ENCODE assay signal across 23 cellular contexts in the genomic region with DNA sequence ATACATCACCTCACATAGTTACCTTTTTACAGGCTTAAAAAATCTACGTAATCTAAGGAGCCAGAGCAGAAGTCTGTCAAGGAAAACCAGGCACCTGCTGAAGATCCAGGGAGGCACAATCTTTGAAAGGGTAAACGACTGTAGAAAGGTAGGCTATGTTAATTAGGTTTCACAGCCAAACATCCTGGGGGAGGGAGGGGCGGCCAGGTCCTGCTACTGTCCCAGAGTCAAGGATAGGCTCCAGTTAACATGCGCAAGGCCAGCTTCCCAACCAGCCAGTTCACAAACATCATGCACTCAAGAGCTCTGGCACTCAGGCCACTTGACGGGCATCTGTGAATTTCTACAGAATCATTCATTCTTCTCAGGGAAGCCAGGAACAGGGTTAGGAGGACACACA. TPM values are rescaled to one million over a fixed set of nuclear protein-coding genes. Genes with fewer than 3 reads are reported as not detected.
DNase-seq lines count a peak whose midpoint lies in the region; ATAC-seq and TF ChIP-seq lines count a peak whose summit lies in the region.
"Had no signal": no experiment of that assay in that cellular context is flagged by ENCODE, and none has a peak within 500 bp of the region (broad histone marks: within the 10 kb centered on the region; RNA-seq: fewer than 3 reads in every experiment).

No MANE protein-coding gene starts in this region.

- no peak overlapping the region for H3K4me3 Mint-ChIP-seq in activated naive CD8-positive, alpha-beta T cell
- no peak overlapping the region for H3K4me3 Mint-ChIP-seq in activated naive CD8-positive, alpha-beta T cell treated with anti-CD3 and anti-CD28 coated beads, Interleukin-2, amount 50 U/mL, for 24 hours
- no peak overlapping the region for H3K4me3 Mint-ChIP-seq in T-cell
- H3K4me3 Mint-ChIP-seq in mesothelial cell of epicardium = no peak overlapping the region
- H3K4me3 Mint-ChIP-seq: CD4-positive, alpha-beta memory T cell had no signal

- peak overlapping the region; percentile 64 for H3K27ac Mint-ChIP-seq in activated naive CD8-positive, alpha-beta T cell
- H3K27ac Mint-ChIP-seq in activated naive CD8-positive, alpha-beta T cell treated with anti-CD3 and anti-CD28 coated beads, Interleukin-2, amount 50 U/mL, for 24 hours = no peak overlapping the region
- peak overlapping the region; percentile 49 to 55 for H3K27ac Mint-ChIP-seq in T-cell
- no peak overlapping the region for H3K27ac Mint-ChIP-seq in mesothelial cell of epicardium

- H3K9me3 Mint-ChIP-seq in activated naive CD8-positive, alpha-beta T cell (ENCODE audit: low read depth) = no peaks in the 10 kb centered on the region
- H3K9me3 Mint-ChIP-seq in activated naive CD8-positive, alpha-beta T cell treated with anti-CD3 and anti-CD28 coated beads, Interleukin-2, amount 50 U/mL, for 24 hours = no peaks in the 10 kb centered on the region
- no peaks in the 10 kb centered on the region for H3K9me3 Mint-ChIP-seq in T-cell
- no peaks in the 10 kb centered on the region for H3K9me3 Mint-ChIP-seq in mesothelial cell of epicardium
- H3K9me3 Mint-ChIP-seq: CD4-positive, alpha-beta memory T cell had no signal

- H3K4me3 ChIP-seq in thymus (ENCODE audit: low read length) (no peak overlapping the region), MM.1S (ENCODE audit: low read length) (no peak overlapping the region)
- H3K4me3 ChIP-seq: BLaER1 treated with 17β-estradiol and CSF1 and Interleukin-3, amounts not matched to agents 10 nM and 100 nM; GM12878 had no signal

- H3K4me1 Mint-ChIP-seq in activated naive CD8-positive, alpha-beta T cell (ENCODE audit: low read depth) = peaks cover 60% of the 10 kb centered on the region
- peaks cover 51% of the 10 kb centered on the region for H3K4me1 Mint-ChIP-seq in activated naive CD8-positive, alpha-beta T cell treated with anti-CD3 and anti-CD28 coated beads, Interleukin-2, amount 50 U/mL, for 24 hours
- peaks cover 55 to 64% (median 63%) of the 10 kb centered on the region in 3 donors for H3K4me1 Mint-ChIP-seq in T-cell
- no peaks in the 10 kb centered on the region for H3K4me1 Mint-ChIP-seq in mesothelial cell of epicardium

- CTCF ChIA-PET in T-cell (lab: Charles Lee) = interaction anchor here (0.7 to 1.1 kb wide), 2 partner anchors 21 to 1495 kb away, joined by 3 read pairs; no protein-coding TSS in a partner anchor

- no peak overlapping the region for H3K9ac ChIP-seq in MM.1S (ENCODE audit: low read length)
- H3K9ac ChIP-seq: BLaER1 treated with 17β-estradiol and CSF1 and Interleukin-3, amounts not matched to agents 10 nM and 100 nM; SK-N-SH had no signal

- H3K27ac ChIP-seq in thymus (ENCODE audit: low read depth) = peak overlapping the region; percentile 1
- H3K27ac ChIP-seq in MM.1S (ENCODE audit: low read length) = no peak overlapping the region
- H3K27ac ChIP-seq: BLaER1 treated with 17β-estradiol and CSF1 and Interleukin-3, amounts not matched to agents 10 nM and 100 nM had no signal

- no peak overlapping the region for H2AFZ ChIP-seq in MM.1S (ENCODE audit: low read length)

- no peaks in the 10 kb centered on the region for H4K20me1 ChIP-seq in MM.1S (ENCODE audit: insufficient read depth, low read length)

- H3K4me2 ChIP-seq in MM.1S (ENCODE audit: low read depth, low read length) = no peak overlapping the region
- H3K4me2 ChIP-seq: BLaER1 treated with 17β-estradiol and CSF1 and Interleukin-3, amounts not matched to agents 10 nM and 100 nM; SK-N-SH had no signal

- 90% methylated on average over 5 of the region's 5 CpGs for WGBS in thymus

- no peaks in the 10 kb centered on the region; the same call in 1 of the 2 replicates for H3K79me2 ChIP-seq in MM.1S (ENCODE audit: low read length)

- no peak for TF ChIP-seq CTCF in mesothelial cell of epicardium (IDR thresholded peaks at IDR 0.05; ENCODE audit: unreplicated experiment)
- no peak for TF ChIP-seq CTCF in MM.1S (IDR thresholded peaks at IDR 0.05; ENCODE audit: low read length)

- no peaks in the 10 kb centered on the region for H3K27me3 Mint-ChIP-seq in activated naive CD8-positive, alpha-beta T cell
- no peaks in the 10 kb centered on the region for H3K27me3 Mint-ChIP-seq in activated naive CD8-positive, alpha-beta T cell treated with anti-CD3 and anti-CD28 coated beads, Interleukin-2, amount 50 U/mL, for 24 hours
- no peaks in the 10 kb centered on the region for H3K27me3 Mint-ChIP-seq in T-cell
- H3K27me3 Mint-ChIP-seq in mesothelial cell of epicardium (ENCODE audit: low read depth) = no peaks in the 10 kb centered on the region
- H3K27me3 Mint-ChIP-seq: CD4-positive, alpha-beta memory T cell had no signal

- POLR2A ChIA-PET in T-cell (lab: Charles Lee) = interaction anchor here (0.6 kb wide), 2 partner anchors 10 to 74 kb away, joined by 3 to 4 read pairs; no protein-coding TSS in a partner anchor

- no peak for ATAC-seq in activated naive CD8-positive, alpha-beta T cell treated with anti-CD3 and anti-CD28 coated beads, Interleukin-2, amount 50 U/mL, for 24 hours
- ATAC-seq in T-cell (replicated peaks in 1 of 4) = no peak
- ATAC-seq: GM12878, HepG2 had no signal

- H3K36me3 ChIP-seq in thymus (ENCODE audit: control insufficient read depth, insufficient read depth) (peaks cover 11% of the 10 kb centered on the region), MM.1S (replicated peaks; ENCODE audit: insufficient read depth, low read length) (no peaks in the 10 kb centered on the region)

- H3K27me3 ChIP-seq in thymus (ENCODE audit: control insufficient read depth, insufficient read depth) (no peaks in the 10 kb centered on the region), MM.1S (replicated peaks; ENCODE audit: insufficient read depth, low read length) (no peaks in the 10 kb centered on the region)
- H3K27me3 ChIP-seq: BLaER1 treated with 17β-estradiol and CSF1 and Interleukin-3, amounts not matched to agents 10 nM and 100 nM had no signal

- H3K9me3 ChIP-seq in thymus (ENCODE audit: control insufficient read depth) (no peaks in the 10 kb centered on the region), MM.1S (replicated peaks; ENCODE audit: insufficient read depth, low read length) (no peaks in the 10 kb centered on the region)
- H3K9me3 ChIP-seq: Caco-2, SK-N-SH had no signal

- H3K4me1 ChIP-seq in thymus (ENCODE audit: control insufficient read depth, insufficient read depth, low read length) = peaks cover 13% of the 10 kb centered on the region
- no peaks in the 10 kb centered on the region for H3K4me1 ChIP-seq in MM.1S (ENCODE audit: low read length)

- peaks cover 17% of the 10 kb centered on the region for H3K36me3 Mint-ChIP-seq in activated naive CD8-positive, alpha-beta T cell
- H3K36me3 Mint-ChIP-seq in activated naive CD8-positive, alpha-beta T cell treated with anti-CD3 and anti-CD28 coated beads, Interleukin-2, amount 50 U/mL, for 24 hours (ENCODE audit: low read depth) = peaks cover 29% of the 10 kb centered on the region
- H3K36me3 Mint-ChIP-seq in T-cell (peaks cover 37% of the 10 kb centered on the region), mesothelial cell of epicardium (peaks cover 5% of the 10 kb centered on the region)

- no peaks in the 10 kb centered on the region for H3K9me2 ChIP-seq in MM.1S (replicated peaks; ENCODE audit: insufficient read depth, low read length)
- H3K9me2 ChIP-seq: SK-N-SH had no signal

- DNase-seq in activated naive CD8-positive, alpha-beta T cell treated with anti-CD3 and anti-CD28 coated beads, Interleukin-2, amount 50 U/mL, for 24 hours = no peak
- no peak for DNase-seq in T-cell
- peak; percentile 34 for DNase-seq in iPS-NIHi7 (ENCODE audit: extremely low spot score)
- DNase-seq in NCI-H146 (lab: John Stamatoyannopoulos, UW) = no peak
- no peak for DNase-seq in mesothelial cell of epicardium (ENCODE audit: low spot score in 2 of 2, unreplicated experiment in 2 of 2)
- DNase-seq in MM.1S = no peak
- DNase-seq: Caco-2; CD4-positive, alpha-beta memory T cell; EL; GDM1; Karpas-422; NCI-H1092 treated with DMSO at 0.1 percent for 48 hours; NCI-H1436 treated with DMSO at 0.1 percent for 48 hours; NCI-H1930; NCI-H2107; NCI-H524 treated with DMSO at 0.1 percent for 48 hours; NCI-H774; SK-N-SH had no signal

- H3F3A ChIP-seq in MM.1S (ENCODE audit: insufficient read depth, low read length) = no peaks in the 10 kb centered on the region

RNA-seq across cellular contexts. Expression of a gene that starts 22.9 kb away (rescaled TPM):
- 100 to 1,000 TPM in 3 of 5 donors, 10 to 100 TPM in 2; 92.8 to 141 (median 106) TPM for total RNA-seq in T-cell
- polyA plus RNA-seq in thymus = 14.7 TPM
- 26.7 to 33.2 TPM (median 29.3 TPM) in 3 replicates for total RNA-seq in mesothelial cell of epicardium

Comparison
In these comparisons a context has a peak if more than half of its experiments do, and no peak if none do; other contexts are left out.
1. H3K27ac Mint-ChIP-seq: peak in activated naive CD8-positive, alpha-beta T cell (single experiment) and T-cell (2 of 2); none in activated naive CD8-positive, alpha-beta T cell treated with anti-CD3 and anti-CD28 coated beads, Interleukin-2, amount 50 U/mL, for 24 hours (single experiment) and mesothelial cell of epicardium (single experiment).